Comparison of ENCODE assay signal across 8 cellular contexts in the genomic region with DNA sequence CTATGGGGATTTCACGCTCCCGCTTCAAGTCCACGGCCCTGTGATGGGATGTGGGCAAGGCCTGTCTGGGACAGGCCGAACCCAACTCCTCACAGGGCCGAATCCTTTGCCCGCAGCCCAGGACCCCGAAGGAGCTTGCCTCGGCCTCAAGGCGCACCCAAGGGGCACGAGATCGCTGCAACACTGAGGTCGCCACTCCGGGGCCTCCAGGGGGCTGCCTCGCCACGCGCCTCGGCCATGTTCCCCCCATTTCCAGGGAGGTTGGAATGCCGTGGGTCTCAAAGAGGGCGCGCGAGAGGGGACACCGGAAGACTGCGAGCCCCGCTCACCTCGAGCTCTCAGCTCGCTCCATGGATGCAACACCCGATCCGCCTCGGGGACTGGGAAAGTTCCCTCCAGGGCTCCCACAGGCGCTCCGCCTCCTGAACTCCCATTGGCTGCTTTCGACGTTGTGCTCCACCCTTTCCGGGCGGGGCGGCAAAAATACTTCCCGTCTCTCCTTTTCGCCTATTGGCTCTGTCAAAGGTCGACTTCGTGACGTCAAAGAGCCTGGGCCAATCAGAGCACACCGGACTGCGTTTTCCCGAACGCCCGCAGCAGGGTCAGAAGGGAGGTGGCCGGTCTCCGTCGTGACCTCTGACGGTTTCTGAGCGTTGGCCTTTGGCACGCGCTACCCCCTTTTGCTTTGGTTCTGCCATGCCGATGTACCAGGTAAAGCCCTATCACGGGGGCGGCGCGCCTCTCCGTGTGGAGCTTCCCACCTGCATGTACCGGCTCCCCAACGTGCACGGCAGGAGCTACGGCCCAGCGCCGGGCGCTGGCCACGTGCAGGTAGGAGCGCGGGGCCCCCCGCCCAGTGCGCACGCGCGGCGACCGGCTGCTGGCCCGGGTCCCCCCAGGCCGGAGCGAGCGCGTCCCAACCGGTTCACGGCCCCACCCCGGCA.
DNase-seq lines count a peak whose midpoint lies in the region; ATAC-seq and TF ChIP-seq lines count a peak whose summit lies in the region.

A gene (plus strand): TSS at position 605 of the 944 bp plus-strand sequence. CDS start 92 bp downstream, at position 697.
A gene with protein sequence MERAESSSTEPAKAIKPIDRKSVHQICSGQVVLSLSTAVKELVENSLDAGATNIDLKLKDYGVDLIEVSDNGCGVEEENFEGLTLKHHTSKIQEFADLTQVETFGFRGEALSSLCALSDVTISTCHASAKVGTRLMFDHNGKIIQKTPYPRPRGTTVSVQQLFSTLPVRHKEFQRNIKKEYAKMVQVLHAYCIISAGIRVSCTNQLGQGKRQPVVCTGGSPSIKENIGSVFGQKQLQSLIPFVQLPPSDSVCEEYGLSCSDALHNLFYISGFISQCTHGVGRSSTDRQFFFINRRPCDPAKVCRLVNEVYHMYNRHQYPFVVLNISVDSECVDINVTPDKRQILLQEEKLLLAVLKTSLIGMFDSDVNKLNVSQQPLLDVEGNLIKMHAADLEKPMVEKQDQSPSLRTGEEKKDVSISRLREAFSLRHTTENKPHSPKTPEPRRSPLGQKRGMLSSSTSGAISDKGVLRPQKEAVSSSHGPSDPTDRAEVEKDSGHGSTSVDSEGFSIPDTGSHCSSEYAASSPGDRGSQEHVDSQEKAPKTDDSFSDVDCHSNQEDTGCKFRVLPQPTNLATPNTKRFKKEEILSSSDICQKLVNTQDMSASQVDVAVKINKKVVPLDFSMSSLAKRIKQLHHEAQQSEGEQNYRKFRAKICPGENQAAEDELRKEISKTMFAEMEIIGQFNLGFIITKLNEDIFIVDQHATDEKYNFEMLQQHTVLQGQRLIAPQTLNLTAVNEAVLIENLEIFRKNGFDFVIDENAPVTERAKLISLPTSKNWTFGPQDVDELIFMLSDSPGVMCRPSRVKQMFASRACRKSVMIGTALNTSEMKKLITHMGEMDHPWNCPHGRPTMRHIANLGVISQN (minus strand): TSS at position 382 of the 944 bp plus-strand sequence. CDS start 30 bp downstream, at position 352.

- ATAC-seq in GM19023 (IDR thresholded peaks at IDR 0.05; ENCODE audit: unreplicated experiment) (peak; percentile 97), HG03280 (IDR thresholded peaks at IDR 0.05; ENCODE audit: unreplicated experiment) (peak; percentile 91)

- peak within 1 kb of the TSS; percentile 87 for H3K4me3 ChIP-seq in AG10803 (ENCODE audit: low read length)

- peak; percentile 97 for DNase-seq in AG10803 (ENCODE audit: low read depth)
- peak; percentile 95 for DNase-seq in NCI-H345 treated with DMSO at 0.1 percent for 48 hours (lab: John Stamatoyannopoulos, UW; ENCODE audit: unreplicated experiment)
- DNase-seq in activated CD4-positive, CD25-positive, alpha-beta regulatory T cell (lab: John Stamatoyannopoulos, UW), result peak; percentile 88 to 89 (median 88)
- peak; percentile 94 for DNase-seq in central memory CD4-positive, alpha-beta T cell
- DNase-seq in inferior parietal cortex (ENCODE audit: extremely low spot score), result peak; percentile 99
- DNase-seq in stimulated activated CD4-positive, alpha-beta T cell treated with anti-CD3 and anti-CD28 coated beads, Interleukin-12 subunit alpha, Interleukin-12 subunit beta, amount 100 ng/mL, for 24 hours (ENCODE audit: low read depth in 2 of 2), result peak; percentile 93 to 98

- TF ChIP-seq CTCF in AG10803 (conservative IDR thresholded peaks at IDR 0.05; ENCODE audit: low read length), result no peak; the same call in 1 of the 2 replicates

Comparison
In these comparisons a context has a peak if more than half of its experiments do, and no peak if none do; other contexts are left out.
1. Peak in every context shown above with its lines: DNase-seq, ATAC-seq and H3K4me3 ChIP-seq.